Comparison of ENCODE assay signal across 8 cellular contexts in the genomic region with DNA sequence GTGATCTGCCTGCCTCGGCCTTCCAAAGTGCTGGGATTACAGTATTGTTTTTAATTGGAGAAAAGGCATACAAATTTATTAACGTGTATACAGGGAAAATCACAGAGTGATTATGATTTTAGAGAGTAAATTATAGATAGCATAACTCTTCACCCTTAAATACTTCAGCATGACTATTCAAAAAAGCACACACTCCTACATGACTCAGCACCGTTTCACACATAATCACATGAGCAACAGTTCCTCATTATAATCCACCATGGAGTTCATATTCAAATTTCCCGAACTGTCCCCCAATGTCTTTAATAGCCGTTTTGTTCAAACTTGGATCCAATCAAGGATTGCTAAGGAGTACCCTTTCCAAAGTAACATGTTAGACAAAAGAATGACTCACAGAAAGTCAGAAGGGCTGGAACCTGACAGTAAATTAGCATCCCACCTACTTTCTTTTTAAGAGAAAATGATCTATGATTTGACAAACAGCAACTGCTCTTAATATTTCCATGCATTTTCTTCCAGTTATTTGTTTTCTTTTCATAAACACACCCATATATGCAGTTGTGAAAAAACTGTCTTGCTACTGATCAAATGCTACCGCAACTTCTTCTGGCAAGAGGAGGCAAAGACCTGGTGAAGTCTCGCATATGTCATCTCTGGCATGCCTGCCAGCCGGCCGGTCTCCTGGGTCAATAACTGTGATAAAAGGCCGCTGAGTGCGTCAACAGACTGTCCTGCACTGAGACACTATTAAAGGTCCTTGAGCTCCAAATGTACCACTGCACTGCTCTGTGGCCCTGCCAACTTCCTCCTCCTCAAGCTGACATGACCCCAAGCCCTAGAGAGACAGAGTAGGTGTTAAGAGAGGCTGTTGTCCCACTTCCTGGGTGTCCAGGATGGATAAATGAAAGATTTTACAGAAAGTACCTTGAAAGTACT. TPM values are rescaled to one million over a fixed set of nuclear protein-coding genes. Genes with fewer than 3 reads are reported as not detected.
DNase-seq lines count a peak whose midpoint lies in the region; ATAC-seq lines count a peak whose summit lies in the region.

No MANE protein-coding gene starts in this region.

- no peaks in the 10 kb centered on the region for H3K27me3 Mint-ChIP-seq in activated T-helper 1 cell treated with anti-CD3 and anti-CD28 coated beads, Interleukin-12 subunit alpha, Interleukin-12 subunit beta, Interleukin-2, Interleukin-4 antibody, amounts not matched to agents 30 ng/mL and 10 ng/mL and 1 ng/mL, durations not matched to agents 14 hours and 24 hours and 36 hours (ENCODE audit: insufficient read depth)

- peak; percentile 31 for DNase-seq in COLO668 (lab: John Stamatoyannopoulos, UW; ENCODE audit: unreplicated experiment)
- peak; percentile 51 for DNase-seq in KBM-7
- DNase-seq in activated T-helper 1 cell treated with anti-CD3 and anti-CD28 coated beads, Interleukin-12 subunit alpha, Interleukin-12 subunit beta, Interleukin-2, Interleukin-4 antibody, amounts not matched to agents 30 ng/mL and 10 ng/mL and 1 ng/mL, durations not matched to agents 14 hours and 24 hours and 36 hours (ENCODE audit: low spot score) = no peak
- DNase-seq in left cardiac atrium = peak; percentile 85
- DNase-seq in stimulated activated effector memory CD8-positive, alpha-beta T cell treated with anti-CD3 and anti-CD28 coated beads, Interleukin-12 subunit alpha, Interleukin-12 subunit beta, amount 100 ng/mL, for 72 hours (ENCODE audit: low spot score in 2 of 2) = no peak
- no peak for DNase-seq in superior temporal gyrus (ENCODE audit: extremely low spot score)
- no peak for DNase-seq in GOT3 (lab: John Stamatoyannopoulos, UW)

- peaks cover 90% of the 10 kb centered on the region for H3K4me1 Mint-ChIP-seq in activated T-helper 1 cell treated with anti-CD3 and anti-CD28 coated beads, Interleukin-12 subunit alpha, Interleukin-12 subunit beta, Interleukin-2, Interleukin-4 antibody, amounts not matched to agents 30 ng/mL and 10 ng/mL and 1 ng/mL, durations not matched to agents 14 hours and 24 hours and 36 hours (ENCODE audit: low read depth)
- H3K4me1 Mint-ChIP-seq in stimulated activated effector memory CD8-positive, alpha-beta T cell treated with anti-CD3 and anti-CD28 coated beads, Interleukin-12 subunit alpha, Interleukin-12 subunit beta, amount 100 ng/mL, for 72 hours = peaks cover 87% of the 10 kb centered on the region

- peaks cover 16% of the 10 kb centered on the region for H3K36me3 Mint-ChIP-seq in activated T-helper 1 cell treated with anti-CD3 and anti-CD28 coated beads, Interleukin-12 subunit alpha, Interleukin-12 subunit beta, Interleukin-2, Interleukin-4 antibody, amounts not matched to agents 30 ng/mL and 10 ng/mL and 1 ng/mL, durations not matched to agents 14 hours and 24 hours and 36 hours (ENCODE audit: low read depth)
- peaks cover 57% of the 10 kb centered on the region for H3K36me3 Mint-ChIP-seq in stimulated activated effector memory CD8-positive, alpha-beta T cell treated with anti-CD3 and anti-CD28 coated beads, Interleukin-12 subunit alpha, Interleukin-12 subunit beta, amount 100 ng/mL, for 72 hours

- peak overlapping the region; percentile 81 for H3K27ac Mint-ChIP-seq in activated T-helper 1 cell treated with anti-CD3 and anti-CD28 coated beads, Interleukin-12 subunit alpha, Interleukin-12 subunit beta, Interleukin-2, Interleukin-4 antibody, amounts not matched to agents 30 ng/mL and 10 ng/mL and 1 ng/mL, durations not matched to agents 14 hours and 24 hours and 36 hours
- peak overlapping the region; percentile 84 for H3K27ac Mint-ChIP-seq in stimulated activated effector memory CD8-positive, alpha-beta T cell treated with anti-CD3 and anti-CD28 coated beads, Interleukin-12 subunit alpha, Interleukin-12 subunit beta, amount 100 ng/mL, for 72 hours

- ATAC-seq in left cardiac atrium = peak; percentile 89 to 90
- ATAC-seq in stimulated activated effector memory CD8-positive, alpha-beta T cell treated with anti-CD3 and anti-CD28 coated beads, Interleukin-12 subunit alpha, Interleukin-12 subunit beta, amount 100 ng/mL, for 72 hours = peak; percentile 22
- ATAC-seq in GM19463 (IDR thresholded peaks at IDR 0.05; ENCODE audit: unreplicated experiment) = no peak

- no peaks in the 10 kb centered on the region for H3K9me3 Mint-ChIP-seq in activated T-helper 1 cell treated with anti-CD3 and anti-CD28 coated beads, Interleukin-12 subunit alpha, Interleukin-12 subunit beta, Interleukin-2, Interleukin-4 antibody, amounts not matched to agents 30 ng/mL and 10 ng/mL and 1 ng/mL, durations not matched to agents 14 hours and 24 hours and 36 hours
- H3K9me3 Mint-ChIP-seq in stimulated activated effector memory CD8-positive, alpha-beta T cell treated with anti-CD3 and anti-CD28 coated beads, Interleukin-12 subunit alpha, Interleukin-12 subunit beta, amount 100 ng/mL, for 72 hours = no peaks in the 10 kb centered on the region

- peak overlapping the region; percentile 43 for H3K4me3 Mint-ChIP-seq in activated T-helper 1 cell treated with anti-CD3 and anti-CD28 coated beads, Interleukin-12 subunit alpha, Interleukin-12 subunit beta, Interleukin-2, Interleukin-4 antibody, amounts not matched to agents 30 ng/mL and 10 ng/mL and 1 ng/mL, durations not matched to agents 14 hours and 24 hours and 36 hours
- peak overlapping the region; percentile 59 for H3K4me3 Mint-ChIP-seq in stimulated activated effector memory CD8-positive, alpha-beta T cell treated with anti-CD3 and anti-CD28 coated beads, Interleukin-12 subunit alpha, Interleukin-12 subunit beta, amount 100 ng/mL, for 72 hours

- in situ Hi-C loops in KBM-7 (cut with MboI; ENCODE audit: low pct_unique_long_range_greater_than_20kb, low sequenced_read_pairs) = no loop called here

- intact Hi-C loops in activated T-helper 1 cell treated with anti-CD3 and anti-CD28 coated beads, Interleukin-12 subunit alpha, Interleukin-12 subunit beta, Interleukin-2, Interleukin-4 antibody, amounts not matched to agents 30 ng/mL and 10 ng/mL and 1 ng/mL, durations not matched to agents 14 hours and 24 hours and 36 hours (cut with micrococcal nuclease) = loop anchor here (2.0 kb wide), 1 partner anchor 15 kb away; no protein-coding TSS in a partner anchor
- intact Hi-C loops in left cardiac atrium (cut with DNase I) = no loop called here

RNA-seq across cellular contexts. Expression of a gene that starts 31.9 kb away (rescaled TPM):
- total RNA-seq in activated T-helper 1 cell treated with anti-CD3 and anti-CD28 coated beads, Interleukin-12 subunit alpha, Interleukin-12 subunit beta, Interleukin-2, Interleukin-4 antibody, amounts not matched to agents 30 ng/mL and 10 ng/mL and 1 ng/mL, durations not matched to agents 14 hours and 24 hours and 36 hours = 168 and 172 TPM in 2 replicates
- 100 to 1,000 TPM; 108 to 109 TPM for total RNA-seq in left cardiac atrium

Comparison
In these comparisons a context has a peak if more than half of its experiments do, and no peak if none do; other contexts are left out.
1. DNase-seq: peak in COLO668 (single experiment), KBM-7 (single experiment) and left cardiac atrium (single experiment); none in activated T-helper 1 cell treated with anti-CD3 and anti-CD28 coated beads, Interleukin-12 subunit alpha, Interleukin-12 subunit beta, Interleukin-2, Interleukin-4 antibody, amounts not matched to agents 30 ng/mL and 10 ng/mL and 1 ng/mL, durations not matched to agents 14 hours and 24 hours and 36 hours (single experiment), stimulated activated effector memory CD8-positive, alpha-beta T cell treated with anti-CD3 and anti-CD28 coated beads, Interleukin-12 subunit alpha, Interleukin-12 subunit beta, amount 100 ng/mL, for 72 hours (0 of 2), superior temporal gyrus (single experiment) and GOT3 (single experiment).